Comparison of ENCODE assay signal across 2 cellular contexts in genomic region chr13:28640861-28641599, GRCh38.
TF ChIP-seq lines count a peak whose summit lies in the region.

No MANE protein-coding gene starts in this region.

TF ChIP-seq in K562, 482 proteins besides CTCF, POLR2A, EP300 and RAD21:
- TF ChIP-seq CGGBP1 (CRISPR knock-in tag; IDR thresholded peaks at IDR 0.05): no peak
- no peak for TF ChIP-seq GABPB1 (CRISPR knock-in tag; IDR thresholded peaks at IDR 0.05)
- TF ChIP-seq ZNF224 (CRISPR knock-in tag; IDR thresholded peaks at IDR 0.05): no peak
- no peak for TF ChIP-seq CCNT2 (IDR thresholded peaks at IDR 0.05; ENCODE audit: borderline replicate concordance, extremely low read depth, insufficient read length, low read depth, low read length)
- peak; percentile 66; the same call in 1 of the 2 replicates for TF ChIP-seq MEF2D (tag; conservative IDR thresholded peaks at IDR 0.05; ENCODE audit: low read depth)
- 0 out of 2 replicates have a peak, but pooled peaks have one; percentile 20 for TF ChIP-seq PKNOX1 (IDR thresholded peaks at IDR 0.05)
- TF ChIP-seq HES1 (IDR thresholded peaks at IDR 0.05; ENCODE audit: low read depth): no peak
- TF ChIP-seq MEIS2 (IDR thresholded peaks at IDR 0.05; ENCODE audit: partially characterized antibody): peak; percentile 80
- TF ChIP-seq ZNF384 (IDR thresholded peaks at IDR 0.05; ENCODE audit: low read depth, low read length): no peak
TF ChIP-seq in K562: peak in this region for 3.

TF ChIP-seq in liver, 16 proteins besides CTCF, POLR2A, EP300 and RAD21:
- TF ChIP-seq RXRA (IDR thresholded peaks at IDR 0.05) (no peak), JUND (IDR thresholded peaks at IDR 0.05) (peak; percentile 23 to 41), TAF1 (conservative IDR thresholded peaks at IDR 0.05) (no peak), GABPA (IDR thresholded peaks at IDR 0.05 in 1 of 2, conservative IDR thresholded peaks at IDR 0.05 in 1 of 2) (no peak), HNF4A (conservative IDR thresholded peaks at IDR 0.05) (no peak), FOXA2 (IDR thresholded peaks at IDR 0.05) (no peak), HNF4G (IDR thresholded peaks at IDR 0.05) (no peak), FOXA1 (IDR thresholded peaks at IDR 0.05) (no peak), SP1 (IDR thresholded peaks at IDR 0.05) (peak; percentile 27), REST (IDR thresholded peaks at IDR 0.05) (no peak), NR2F2 (IDR thresholded peaks at IDR 0.05) (peak; percentile 86), MAX (IDR thresholded peaks at IDR 0.05) (peak; percentile 31), ZBTB33 (IDR thresholded peaks at IDR 0.05) (no peak), ATF3 (IDR thresholded peaks at IDR 0.05) (no peak), EGR1 (IDR thresholded peaks at IDR 0.05; ENCODE audit: low read depth in 2 of 2) (no peak), YY1 (IDR thresholded peaks at IDR 0.05) (peak; percentile 44)
